19 cellular contexts compared by ENCODE assay signal in the genomic region with DNA sequence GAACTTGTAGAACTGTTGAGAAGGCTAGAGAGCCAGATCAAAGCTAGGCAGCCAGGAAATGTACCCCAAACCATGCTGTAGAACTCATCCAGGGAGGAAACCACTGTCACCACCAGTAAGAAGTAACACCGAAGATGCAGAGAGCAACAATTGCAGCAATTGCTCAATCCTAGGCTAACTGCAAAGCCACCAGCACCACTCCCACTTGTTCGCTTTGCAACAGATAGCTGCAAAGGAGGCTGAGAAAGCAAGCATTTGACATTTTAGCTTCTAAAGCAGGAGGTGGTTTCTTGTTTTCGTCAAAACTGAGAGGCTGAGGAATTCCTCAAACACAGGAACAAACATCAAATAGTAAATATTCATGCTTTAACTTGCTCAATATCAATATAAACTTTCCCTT. TPM values are rescaled to one million over a fixed set of nuclear protein-coding genes. Genes with fewer than 3 reads are reported as not detected.
"Had no signal": no experiment of that assay in that cellular context is flagged by ENCODE, and none has a peak within 500 bp of the region (broad histone marks: within the 10 kb centered on the region; RNA-seq: fewer than 3 reads in every experiment).

No MANE protein-coding gene starts in this region.

RNA-seq across cellular contexts. Expression of a gene that starts 1.8 kb away (rescaled TPM):
- total RNA-seq: activated naive CD4-positive, alpha-beta T cell treated with anti-CD3 and anti-CD28 coated beads for 36 hours; activated naive CD4-positive, alpha-beta T cell treated with anti-CD3 and anti-CD28 coated beads, Interleukin-2, amount 50 U/mL, for 72 hours; activated naive CD8-positive, alpha-beta T cell treated with anti-CD3 and anti-CD28 coated beads for 36 hours; activated T-cell treated with anti-CD3 and anti-CD28 coated beads, Interleukin-2, amount 50 U/mL, for 4 hours; activated T-cell treated with anti-CD3 and anti-CD28 coated beads, Interleukin-2, amount 50 U/mL, for 72 hours; activated T-helper 1 cell treated with anti-CD3 and anti-CD28 coated beads, Interleukin-12 subunit alpha, Interleukin-12 subunit beta, Interleukin-2, Interleukin-4 antibody, amounts not matched to agents 30 ng/mL and 10 ng/mL and 1 ng/mL, durations not matched to agents 14 hours and 24 hours and 36 hours; activated T-helper 17 cell treated with anti-CD3 and anti-CD28 coated beads, Interleukin-2, amount 50 U/mL, for 72 hours; activated T-helper 2 cell treated with anti-CD3 and anti-CD28 coated beads, Interferon-gamma antibody, Interleukin-2, Interleukin-4, amounts not matched to agents 10 μg/mL and 5 μg/mL and 100 μg/mL, durations not matched to agents 14 hours and 24 hours and 36 hours; adrenal gland; aorta; ascending aorta; astrocyte; body of pancreas; breast epithelium; bronchial epithelial cell; cardiac muscle cell; cardiac septum; cerebellum; chondrocyte had no signal
